Comparison of ENCODE assay signal across 9 cellular contexts in genomic region chr19:38670921-38671398, GRCh38. TPM values are rescaled to one million over a fixed set of nuclear protein-coding genes. Genes with fewer than 3 reads are reported as not detected.
A peak's percentile ranks its signal among the peaks of the same experiment; 100 is the strongest.
DNase-seq lines count a peak whose midpoint lies in the region; ATAC-seq and TF ChIP-seq lines count a peak whose summit lies in the region.
"Had no signal": no experiment of that assay in that cellular context is flagged by ENCODE, and none has a peak within 500 bp of the region (broad histone marks: within the 10 kb centered on the region; RNA-seq: fewer than 3 reads in every experiment).

No MANE protein-coding gene starts in this region.

- peak overlapping the region; percentile 80 for H3K27ac ChIP-seq in muscle layer of duodenum (ENCODE audit: low read length)
- peak overlapping the region; percentile 97 for H3K27ac ChIP-seq in vagina
- no peak overlapping the region for H3K27ac ChIP-seq in Karpas-422 (ENCODE audit: low read length)

- intact Hi-C loops in vagina (cut with DNase I), result no loop called here
- intact Hi-C loops in activated T-helper 2 cell treated with anti-CD3 and anti-CD28 coated beads, Interferon-gamma antibody, Interleukin-2, Interleukin-4, amounts not matched to agents 10 μg/mL and 5 μg/mL and 100 μg/mL, durations not matched to agents 14 hours and 24 hours and 36 hours (cut with micrococcal nuclease), result no loop called here

- peaks cover 2 to 9% of the 10 kb centered on the region in 2 donors for H3K36me3 Mint-ChIP-seq in activated T-cell treated with anti-CD3 and anti-CD28 coated beads, Interleukin-2, amount 50 U/mL, for 72 hours (ENCODE audit: insufficient read depth in 2 of 2)
- H3K36me3 Mint-ChIP-seq in effector memory CD8-positive, alpha-beta T cell (ENCODE audit: insufficient read depth), result peaks cover 29% of the 10 kb centered on the region
- H3K36me3 Mint-ChIP-seq in activated T-helper 2 cell treated with anti-CD3 and anti-CD28 coated beads, Interferon-gamma antibody, Interleukin-2, Interleukin-4, amounts not matched to agents 10 μg/mL and 5 μg/mL and 100 μg/mL, durations not matched to agents 14 hours and 24 hours and 36 hours (ENCODE audit: low read depth), result peaks cover 28% of the 10 kb centered on the region

- no peak for DNase-seq in activated T-cell treated with anti-CD3 and anti-CD28 coated beads, Interleukin-2, amount 50 U/mL, for 72 hours
- DNase-seq in activated T-cell treated with anti-CD3 and anti-CD28 coated beads, Interleukin-2, amount 50 U/mL, for 1 hour, result no peak
- DNase-seq in effector memory CD8-positive, alpha-beta T cell, result no peak
- DNase-seq in vagina (ENCODE audit: extremely low spot score in 2 of 2) (no peak), Karpas-422 (no peak)
- no peak for DNase-seq in activated T-helper 2 cell treated with anti-CD3 and anti-CD28 coated beads, Interferon-gamma antibody, Interleukin-2, Interleukin-4, amounts not matched to agents 10 μg/mL and 5 μg/mL and 100 μg/mL, durations not matched to agents 14 hours and 24 hours and 36 hours (ENCODE audit: low spot score)
- DNase-seq in stimulated activated naive CD4-positive, alpha-beta T cell (lab: John Stamatoyannopoulos, UW), result no peak
- DNase-seq: MM.1S had no signal

- H3K9ac ChIP-seq in Karpas-422 (ENCODE audit: low read length), result no peak overlapping the region

- H3K27me3 Mint-ChIP-seq in activated T-cell treated with anti-CD3 and anti-CD28 coated beads, Interleukin-2, amount 50 U/mL, for 72 hours (ENCODE audit: low read depth), result no peaks in the 10 kb centered on the region
- H3K27me3 Mint-ChIP-seq in effector memory CD8-positive, alpha-beta T cell, result no peaks in the 10 kb centered on the region
- no peaks in the 10 kb centered on the region for H3K27me3 Mint-ChIP-seq in activated T-helper 2 cell treated with anti-CD3 and anti-CD28 coated beads, Interferon-gamma antibody, Interleukin-2, Interleukin-4, amounts not matched to agents 10 μg/mL and 5 μg/mL and 100 μg/mL, durations not matched to agents 14 hours and 24 hours and 36 hours (ENCODE audit: low read depth)

- H3K4me3 Mint-ChIP-seq in activated T-cell treated with anti-CD3 and anti-CD28 coated beads, Interleukin-2, amount 50 U/mL, for 72 hours, result no peak overlapping the region
- peak overlapping the region; percentile 78 to 86 for H3K4me3 Mint-ChIP-seq in effector memory CD8-positive, alpha-beta T cell
- H3K4me3 Mint-ChIP-seq in activated T-helper 2 cell treated with anti-CD3 and anti-CD28 coated beads, Interferon-gamma antibody, Interleukin-2, Interleukin-4, amounts not matched to agents 10 μg/mL and 5 μg/mL and 100 μg/mL, durations not matched to agents 14 hours and 24 hours and 36 hours (ENCODE audit: low read depth), result no peak overlapping the region

- no peak for TF ChIP-seq CTCF in vagina (IDR thresholded peaks at IDR 0.05)

- no peak overlapping the region for H3K4me2 ChIP-seq in Karpas-422 (ENCODE audit: low read depth, low read length, poor library complexity, severe bottlenecking)

- no peaks in the 10 kb centered on the region for H3K27me3 ChIP-seq in muscle layer of duodenum (ENCODE audit: low read depth, low read length)
- no peaks in the 10 kb centered on the region for H3K27me3 ChIP-seq in vagina
- H3K27me3 ChIP-seq in Karpas-422 (ENCODE audit: low read length), result no peaks in the 10 kb centered on the region

- no peak overlapping the region for H2AFZ ChIP-seq in Karpas-422 (ENCODE audit: low read length)

- H3K4me1 ChIP-seq in muscle layer of duodenum (ENCODE audit: control insufficient read depth in 1 of 2, insufficient read depth in 2 of 2, low read length in 2 of 2), result peaks cover 53 to 77% of the 10 kb centered on the region in 2 donors
- peaks cover 83% of the 10 kb centered on the region for H3K4me1 ChIP-seq in vagina
- peaks cover 24% of the 10 kb centered on the region for H3K4me1 ChIP-seq in Karpas-422 (ENCODE audit: low read length)

- H3K79me2 ChIP-seq in Karpas-422 (ENCODE audit: low read length), result peaks cover 91% of the 10 kb centered on the region

- no peak for TF ChIP-seq POLR2A in vagina (IDR thresholded peaks at IDR 0.05)

- no peaks in the 10 kb centered on the region for H3K9me2 ChIP-seq in Karpas-422 (replicated peaks; ENCODE audit: insufficient read depth, low read length)

- H3K36me3 ChIP-seq in muscle layer of duodenum (ENCODE audit: control insufficient read depth in 1 of 2, insufficient read depth in 2 of 2, low read length in 2 of 2) (peaks cover 3 to 12% of the 10 kb centered on the region in 2 donors), vagina (no peaks in the 10 kb centered on the region), Karpas-422 (ENCODE audit: insufficient read depth, low read length) (no peaks in the 10 kb centered on the region)

- peak overlapping the region; percentile 1 for H3K27ac Mint-ChIP-seq in activated T-cell treated with anti-CD3 and anti-CD28 coated beads, Interleukin-2, amount 50 U/mL, for 72 hours
- H3K27ac Mint-ChIP-seq in effector memory CD8-positive, alpha-beta T cell, result peak overlapping the region; percentile 47 to 87
- no peak overlapping the region for H3K27ac Mint-ChIP-seq in activated T-helper 2 cell treated with anti-CD3 and anti-CD28 coated beads, Interferon-gamma antibody, Interleukin-2, Interleukin-4, amounts not matched to agents 10 μg/mL and 5 μg/mL and 100 μg/mL, durations not matched to agents 14 hours and 24 hours and 36 hours

- no peaks in the 10 kb centered on the region for H3K9me3 ChIP-seq in muscle layer of duodenum (ENCODE audit: control insufficient read depth in 1 of 2, low read length in 2 of 2)
- no peaks in the 10 kb centered on the region for H3K9me3 ChIP-seq in vagina
- no peaks in the 10 kb centered on the region for H3K9me3 ChIP-seq in Karpas-422 (ENCODE audit: low read length)

- peaks cover 58% of the 10 kb centered on the region for H3K4me1 Mint-ChIP-seq in activated T-cell treated with anti-CD3 and anti-CD28 coated beads, Interleukin-2, amount 50 U/mL, for 72 hours (ENCODE audit: low read depth)
- peaks cover 76% of the 10 kb centered on the region in 2 donors for H3K4me1 Mint-ChIP-seq in effector memory CD8-positive, alpha-beta T cell (ENCODE audit: low read depth in 2 of 2)
- H3K4me1 Mint-ChIP-seq in activated T-helper 2 cell treated with anti-CD3 and anti-CD28 coated beads, Interferon-gamma antibody, Interleukin-2, Interleukin-4, amounts not matched to agents 10 μg/mL and 5 μg/mL and 100 μg/mL, durations not matched to agents 14 hours and 24 hours and 36 hours (ENCODE audit: low read depth), result peaks cover 62% of the 10 kb centered on the region

- no peak for ATAC-seq in activated T-cell treated with anti-CD3 and anti-CD28 coated beads, Interleukin-2, amount 50 U/mL, for 72 hours (replicated peaks in 1 of 2)
- ATAC-seq in effector memory CD8-positive, alpha-beta T cell (replicated peaks), result no peak

- H3K4me3 ChIP-seq in muscle layer of duodenum (ENCODE audit: low read depth in 1 of 2, low read length in 2 of 2) (no peak overlapping the region), vagina (no peak overlapping the region), Karpas-422 (ENCODE audit: low read length) (no peak overlapping the region)

- H3K9me3 Mint-ChIP-seq in activated T-cell treated with anti-CD3 and anti-CD28 coated beads, Interleukin-2, amount 50 U/mL, for 72 hours, result no peaks in the 10 kb centered on the region
- no peaks in the 10 kb centered on the region for H3K9me3 Mint-ChIP-seq in effector memory CD8-positive, alpha-beta T cell
- H3K9me3 Mint-ChIP-seq in activated T-helper 2 cell treated with anti-CD3 and anti-CD28 coated beads, Interferon-gamma antibody, Interleukin-2, Interleukin-4, amounts not matched to agents 10 μg/mL and 5 μg/mL and 100 μg/mL, durations not matched to agents 14 hours and 24 hours and 36 hours, result no peaks in the 10 kb centered on the region

- H4K20me1 ChIP-seq in Karpas-422 (ENCODE audit: insufficient read depth, low read depth, low read length), result peaks cover 18% of the 10 kb centered on the region; the same call in 1 of the 2 replicates

RNA-seq across cellular contexts. Expression of gene ACTN4, which starts 23.5 kb away (rescaled TPM):
- 100 to 1,000 TPM; 200 to 227 TPM for total RNA-seq in activated T-cell treated with anti-CD3 and anti-CD28 coated beads, Interleukin-2, amount 50 U/mL, for 72 hours
- 513 TPM for total RNA-seq in vagina
- total RNA-seq in Karpas-422 (2014; rRNA removed; shearing (Covaris generic); ENCODE audit: low replicate concordance), result 54.6 and 106 TPM in 2 replicates
- 329 and 334 TPM in 2 replicates for total RNA-seq in activated T-helper 2 cell treated with anti-CD3 and anti-CD28 coated beads, Interferon-gamma antibody, Interleukin-2, Interleukin-4, amounts not matched to agents 10 μg/mL and 5 μg/mL and 100 μg/mL, durations not matched to agents 14 hours and 24 hours and 36 hours

RNA-seq across cellular contexts. Expression of gene EIF3K, which starts 52.0 kb away (rescaled TPM):
- 100 to 1,000 TPM; 219 to 237 TPM for total RNA-seq in activated T-cell treated with anti-CD3 and anti-CD28 coated beads, Interleukin-2, amount 50 U/mL, for 72 hours
- total RNA-seq in vagina, result 349 TPM
- total RNA-seq in Karpas-422 (2014; rRNA removed; shearing (Covaris generic); ENCODE audit: low replicate concordance), result 474 and 745 TPM in 2 replicates
- total RNA-seq in activated T-helper 2 cell treated with anti-CD3 and anti-CD28 coated beads, Interferon-gamma antibody, Interleukin-2, Interleukin-4, amounts not matched to agents 10 μg/mL and 5 μg/mL and 100 μg/mL, durations not matched to agents 14 hours and 24 hours and 36 hours, result 285 and 287 TPM in 2 replicates

RNA-seq across cellular contexts. Expression of gene MAP4K1, which starts 53.2 kb away (rescaled TPM):
- total RNA-seq in activated T-cell treated with anti-CD3 and anti-CD28 coated beads, Interleukin-2, amount 50 U/mL, for 72 hours, result 100 to 1,000 TPM; 261 to 262 TPM
- 47.9 TPM for total RNA-seq in vagina
- total RNA-seq in Karpas-422 (2014; rRNA removed; shearing (Covaris generic); ENCODE audit: low replicate concordance), result 262 and 352 TPM in 2 replicates
- total RNA-seq in activated T-helper 2 cell treated with anti-CD3 and anti-CD28 coated beads, Interferon-gamma antibody, Interleukin-2, Interleukin-4, amounts not matched to agents 10 μg/mL and 5 μg/mL and 100 μg/mL, durations not matched to agents 14 hours and 24 hours and 36 hours, result 181 and 187 TPM in 2 replicates

Comparison
In these comparisons a context has a peak if more than half of its experiments do, and no peak if none do; other contexts are left out.
1. H3K4me3 Mint-ChIP-seq: peak in effector memory CD8-positive, alpha-beta T cell (2 of 2); none in activated T-cell treated with anti-CD3 and anti-CD28 coated beads, Interleukin-2, amount 50 U/mL, for 72 hours (0 of 2) and activated T-helper 2 cell treated with anti-CD3 and anti-CD28 coated beads, Interferon-gamma antibody, Interleukin-2, Interleukin-4, amounts not matched to agents 10 μg/mL and 5 μg/mL and 100 μg/mL, durations not matched to agents 14 hours and 24 hours and 36 hours (single experiment).